8 cellular contexts compared by ENCODE assay signal in genomic region chr19:47107201-47107952, GRCh38. TPM values are rescaled to one million over a fixed set of nuclear protein-coding genes. Genes with fewer than 3 reads are reported as not detected.
DNase-seq lines count a peak whose midpoint lies in the region; ATAC-seq and TF ChIP-seq lines count a peak whose summit lies in the region.

No MANE protein-coding gene starts in this region.

- DNase-seq in EH (ENCODE audit: low read depth): peak; percentile 54
- peak in 15 of 34 experiments; percentile 14 to 47 (median 23) for DNase-seq in T-cell
- DNase-seq in choroid plexus epithelial cell (ENCODE audit: low read depth): peak; percentile 36
- DNase-seq in NCI-H524 (lab: John Stamatoyannopoulos, UW): no peak

- no peak for TF ChIP-seq CTCF in choroid plexus epithelial cell (conservative IDR thresholded peaks at IDR 0.05; ENCODE audit: low read depth, low read length)

- CTCF ChIA-PET in T-cell (lab: Charles Lee): interaction anchor here in 1 of 2 donors (0.6 kb wide), 1 partner anchor 932 kb away, joined by 3 read pairs; no protein-coding TSS in a partner anchor

- H3K27me3 Mint-ChIP-seq in T-cell: no peaks in the 10 kb centered on the region

- peaks cover 65 to 75% (median 70%) of the 10 kb centered on the region in 3 donors for H3K4me1 Mint-ChIP-seq in T-cell

- H3K9ac ChIP-seq in muscle layer of colon (ENCODE audit: low read length): peak overlapping the region; percentile 19

- peaks cover 5% of the 10 kb centered on the region for H3K36me3 ChIP-seq in muscle layer of colon (ENCODE audit: insufficient read depth, low read length)

- no peaks in the 10 kb centered on the region for H3K9me3 Mint-ChIP-seq in T-cell

- H3K4me3 ChIP-seq in choroid plexus epithelial cell (ENCODE audit: low read depth, low read length): no peak overlapping the region
- H3K4me3 ChIP-seq in muscle layer of colon (ENCODE audit: low read depth in 1 of 2, low read length in 2 of 2): peak overlapping the region in 1 of 2 donors; percentile 5

- peak overlapping the region; percentile 6 to 95 (median 42) for H3K4me3 Mint-ChIP-seq in T-cell

- no peaks in the 10 kb centered on the region for H3K9me3 ChIP-seq in muscle layer of colon (ENCODE audit: low read length)

- H3K4me1 ChIP-seq in muscle layer of colon (ENCODE audit: insufficient read depth, low read length): peaks cover 60% of the 10 kb centered on the region

- POLR2A ChIA-PET in T-cell (lab: Charles Lee): no interaction called here

- peak overlapping the region; percentile 99 to 100 for H3K27ac Mint-ChIP-seq in T-cell

- H3K36me3 Mint-ChIP-seq in T-cell: peaks cover 26% of the 10 kb centered on the region

- ATAC-seq in T-cell (replicated peaks in 1 of 4): peak; percentile 16 to 53 (median 40)
- ATAC-seq in HG02840 (IDR thresholded peaks at IDR 0.05; ENCODE audit: low FRiP score, unreplicated experiment): no peak
- no peak for ATAC-seq in HG02798 (IDR thresholded peaks at IDR 0.05; ENCODE audit: poor library complexity, unreplicated experiment)
- no peak for ATAC-seq in HG02610 (IDR thresholded peaks at IDR 0.05; ENCODE audit: unreplicated experiment)

- H3K27me3 ChIP-seq in muscle layer of colon (ENCODE audit: control insufficient read depth in 1 of 2, insufficient read depth in 2 of 2, low read length in 2 of 2): no peaks in the 10 kb centered on the region

- H3K27ac ChIP-seq in muscle layer of colon (ENCODE audit: low read depth, low read length): peak overlapping the region; percentile 100

RNA-seq across cellular contexts. Expression of gene ZC3H4, which starts 6.2 kb away (rescaled TPM):
- 10 to 100 TPM; 64.0 to 81.4 (median 72.3) TPM for total RNA-seq in T-cell

RNA-seq across cellular contexts. Expression of gene SAE1, which starts 23.3 kb away (rescaled TPM):
- total RNA-seq in T-cell: 10 to 100 TPM; 42.6 to 54.9 (median 44.0) TPM

RNA-seq across cellular contexts. Expression of gene TMEM160, which starts 59.0 kb away (rescaled TPM):
- total RNA-seq in T-cell: 10 to 100 TPM; 26.6 to 49.0 (median 46.8) TPM

Comparison
In these comparisons a context has a peak if more than half of its experiments do, and no peak if none do; other contexts are left out.
1. DNase-seq: peak in EH (single experiment) and choroid plexus epithelial cell (single experiment); none in NCI-H524 (0 of 2).
2. ATAC-seq: peak in T-cell (4 of 4); none in HG02840 (single experiment), HG02798 (single experiment) and HG02610 (single experiment).